In genomic region chr10:29586509-29586908, GRCh38 we compare ENCODE assay signal across 1 cellular context.
TF ChIP-seq lines count a peak whose summit lies in the region.

No MANE protein-coding gene starts in this region.

TF ChIP-seq in K562, 482 proteins besides CTCF, POLR2A, EP300 and RAD21 (continued from another document):
- TF ChIP-seq E2F8 (IDR thresholded peaks at IDR 0.05; ENCODE audit: low read depth, partially characterized antibody) (no peak), E2F4 (CRISPR knock-in tag; IDR thresholded peaks at IDR 0.05; ENCODE audit: low read depth) (no peak), ZNF146 (CRISPR knock-in tag; IDR thresholded peaks at IDR 0.05; ENCODE audit: unreplicated experiment) (peak; percentile 12)
